ENCODE assay signal across 9 cellular contexts in the genomic region with DNA sequence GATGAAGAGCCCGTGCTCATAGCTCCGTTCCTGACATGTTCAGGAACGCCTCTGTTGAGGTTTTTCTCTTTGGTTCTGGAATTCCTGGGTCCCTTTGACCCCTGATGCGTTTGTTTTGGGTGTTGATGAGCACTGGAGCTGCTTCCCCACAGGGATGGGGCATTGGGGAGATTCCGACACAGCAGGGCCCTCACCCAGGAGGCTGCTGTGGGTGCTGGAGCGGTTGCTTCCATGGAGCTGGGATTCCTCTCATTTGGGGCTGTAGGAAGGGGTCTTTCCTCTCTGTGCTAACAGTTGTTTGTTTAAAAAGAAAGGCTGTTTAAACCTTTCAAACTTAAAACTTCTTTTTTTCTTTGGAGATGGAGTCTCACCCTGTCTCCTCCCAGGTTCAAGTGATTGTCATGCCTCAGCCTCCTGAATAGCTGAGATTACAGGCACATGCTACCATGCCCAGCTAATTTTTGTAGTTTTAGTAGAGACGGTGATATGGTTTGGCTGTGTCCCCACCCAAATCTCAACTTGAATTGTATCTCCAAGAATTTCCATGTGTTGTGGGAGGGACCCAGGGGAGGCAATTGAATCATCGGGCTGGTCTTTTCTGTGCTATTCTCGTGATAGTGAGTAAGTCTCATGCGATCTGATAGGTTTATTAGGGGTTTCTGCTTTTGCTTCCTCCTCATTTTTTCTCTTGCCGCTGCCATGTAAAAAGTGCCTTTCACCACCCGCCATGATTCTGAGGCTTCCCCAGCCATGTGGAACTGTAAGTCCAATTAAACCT. TPM values are rescaled to one million over a fixed set of nuclear protein-coding genes. Genes with fewer than 3 reads are reported as not detected.
DNase-seq lines count a peak whose midpoint lies in the region; ATAC-seq and TF ChIP-seq lines count a peak whose summit lies in the region.
"Had no signal": no experiment of that assay in that cellular context is flagged by ENCODE, and none has a peak within 500 bp of the region (broad histone marks: within the 10 kb centered on the region; RNA-seq: fewer than 3 reads in every experiment).

No MANE protein-coding gene starts in this region.

- peaks cover 73% of the 10 kb centered on the region for H3K4me1 ChIP-seq in hepatocyte (ENCODE audit: insufficient read depth)
- peaks cover 5% of the 10 kb centered on the region; the same call in 1 of the 2 replicates for H3K4me1 ChIP-seq in HAP-1

- H3K36me3 Mint-ChIP-seq in activated CD4-positive, alpha-beta T cell treated with anti-CD3 and anti-CD28 coated beads for 36 hours (ENCODE audit: low read depth) = peaks cover 11% of the 10 kb centered on the region

- no peaks in the 10 kb centered on the region for H3K27me3 Mint-ChIP-seq in activated CD4-positive, alpha-beta T cell treated with anti-CD3 and anti-CD28 coated beads for 36 hours

- no peak for TF ChIP-seq CTCF in hepatocyte (IDR thresholded peaks at IDR 0.05; ENCODE audit: poor library complexity)

- intact Hi-C loops in activated CD4-positive, alpha-beta T cell treated with anti-CD3 and anti-CD28 coated beads for 36 hours (cut with DNase I, micrococcal nuclease) = no loop called here

- WGBS in hepatocyte (ENCODE audit: low lambda C conversion rate, missing lambda C conversion rate) = 87% methylated on average over 12 of the region's 12 CpGs

- H3K27me3 ChIP-seq in hepatocyte = no peaks in the 10 kb centered on the region
- H3K27me3 ChIP-seq in HAP-1 (ENCODE audit: low read depth) = no peaks in the 10 kb centered on the region

- DNase-seq in activated CD4-positive, alpha-beta T cell treated with anti-CD3 and anti-CD28 coated beads for 36 hours = no peak
- no peak for DNase-seq in activated CD4-positive, alpha-beta T cell treated with anti-CD3 and anti-CD28 coated beads, Interleukin-2, amount 50 U/mL, for 48 hours
- peak; percentile 8 for DNase-seq in amniotic stem cell (lab: John Stamatoyannopoulos, UW)
- DNase-seq in hepatocyte (ENCODE audit: low spot score) = no peak
- peak; percentile 83 for DNase-seq in stromal cell of bone marrow (ENCODE audit: low read depth)
- DNase-seq in HAP-1 (ENCODE audit: low spot score in 2 of 2) = no peak
- no peak for DNase-seq in stimulated activated naive CD4-positive, alpha-beta T cell treated with Interleukin-2 at 50 U/mL for 16 hours (lab: John Stamatoyannopoulos, UW)
- DNase-seq: MM.1S had no signal

- H3K79me2 ChIP-seq in hepatocyte = peaks cover 82% of the 10 kb centered on the region

- no peak for ATAC-seq in activated CD4-positive, alpha-beta T cell treated with anti-CD3 and anti-CD28 coated beads for 36 hours
- no peak for ATAC-seq in HG02610 (IDR thresholded peaks at IDR 0.05; ENCODE audit: unreplicated experiment)

- H3K27ac ChIP-seq in hepatocyte = peak overlapping the region; percentile 96

- H3K27ac Mint-ChIP-seq in activated CD4-positive, alpha-beta T cell treated with anti-CD3 and anti-CD28 coated beads for 36 hours = peak overlapping the region; percentile 80

- H3K4me3 Mint-ChIP-seq in activated CD4-positive, alpha-beta T cell treated with anti-CD3 and anti-CD28 coated beads for 36 hours = no peak overlapping the region

- H2AFZ ChIP-seq in hepatocyte = no peak overlapping the region

- CTCF ChIA-PET in activated CD4-positive, alpha-beta T cell treated with anti-CD3 and anti-CD28 coated beads for 36 hours (lab: Charles Lee) = interaction anchor here (0.6 to 1.0 kb wide), 2 partner anchors 39 to 105 kb away, joined by 3 to 4 read pairs; no protein-coding TSS in a partner anchor

- peaks cover 54% of the 10 kb centered on the region for H4K20me1 ChIP-seq in hepatocyte (ENCODE audit: insufficient read depth, poor library complexity, severe bottlenecking)

- no peaks in the 10 kb centered on the region for H3K9me3 ChIP-seq in hepatocyte (ENCODE audit: low read depth)
- no peaks in the 10 kb centered on the region for H3K9me3 ChIP-seq in HAP-1

- H3K4me1 Mint-ChIP-seq in activated CD4-positive, alpha-beta T cell treated with anti-CD3 and anti-CD28 coated beads for 36 hours = peaks cover 55% of the 10 kb centered on the region

- in situ Hi-C loops in HAP-1 (cut with MboI; ENCODE audit: low sequenced_read_pairs) = no loop called here

- no peaks in the 10 kb centered on the region for H3K36me3 ChIP-seq in hepatocyte (replicated peaks; ENCODE audit: insufficient read depth, low read depth)
- peaks cover 6% of the 10 kb centered on the region for H3K36me3 ChIP-seq in HAP-1 (replicated peaks)

- no peaks in the 10 kb centered on the region for H3K9me2 ChIP-seq in hepatocyte (replicated peaks; ENCODE audit: insufficient read depth)

- H3K4me3 ChIP-seq in hepatocyte (no peak overlapping the region), HAP-1 (no peak overlapping the region)

- no peaks in the 10 kb centered on the region for H3K9me3 Mint-ChIP-seq in activated CD4-positive, alpha-beta T cell treated with anti-CD3 and anti-CD28 coated beads for 36 hours (ENCODE audit: low read depth)

- POLR2A ChIA-PET in activated CD4-positive, alpha-beta T cell treated with anti-CD3 and anti-CD28 coated beads for 36 hours (lab: Charles Lee) = no interaction called here

- H3K4me2 ChIP-seq in hepatocyte = peak overlapping the region; percentile 50

RNA-seq across cellular contexts. Expression of a gene that starts 48.9 kb away (rescaled TPM):
- 10 to 100 TPM; 28.7 to 34.0 TPM for total RNA-seq in activated CD4-positive, alpha-beta T cell treated with anti-CD3 and anti-CD28 coated beads for 36 hours
- total RNA-seq in hepatocyte = 17.1 and 21.9 TPM in 2 replicates
- 5.1 and 6.9 TPM in 2 replicates for polyA plus RNA-seq in hepatocyte

Comparison
In these comparisons a context has a peak if more than half of its experiments do, and no peak if none do; other contexts are left out.
1. DNase-seq: peak in amniotic stem cell (single experiment) and stromal cell of bone marrow (single experiment); none in activated CD4-positive, alpha-beta T cell treated with anti-CD3 and anti-CD28 coated beads for 36 hours (single experiment), activated CD4-positive, alpha-beta T cell treated with anti-CD3 and anti-CD28 coated beads, Interleukin-2, amount 50 U/mL, for 48 hours (0 of 2), hepatocyte (single experiment), HAP-1 (0 of 2) and stimulated activated naive CD4-positive, alpha-beta T cell treated with Interleukin-2 at 50 U/mL for 16 hours (single experiment).